16 cellular contexts compared by ENCODE assay signal in genomic region chr4:133921280-133922195, GRCh38.
A peak's percentile ranks its signal among the peaks of the same experiment; 100 is the strongest.
DNase-seq lines count a peak whose midpoint lies in the region; ATAC-seq, FAIRE-seq and TF ChIP-seq lines count a peak whose summit lies in the region.
"Had no signal": no experiment of that assay in that cellular context is flagged by ENCODE, and none has a peak within 500 bp of the region (broad histone marks: within the 10 kb centered on the region; RNA-seq: fewer than 3 reads in every experiment).

No MANE protein-coding gene starts in this region.

- H3K4me2 ChIP-seq in K562 (ENCODE audit: insufficient read depth, low read length): no peak overlapping the region
- H3K4me2 ChIP-seq in neural progenitor cell: no peak overlapping the region
- H3K4me2 ChIP-seq: A549 had no signal

- in situ Hi-C loops in K562 (cut with MboI): no loop called here

- H3K36me3 ChIP-seq in K562 (ENCODE audit: control insufficient read depth, insufficient read depth, low read length): no peaks in the 10 kb centered on the region
- no peaks in the 10 kb centered on the region for H3K36me3 ChIP-seq in neural progenitor cell
- H3K36me3 ChIP-seq: tibial artery had no signal

- POLR2A ChIA-PET in K562 (lab: Yijun Ruan, JAX): no interaction called here

- TF ChIP-seq CTCF in LNCaP clone FGC (IDR thresholded peaks at IDR 0.05; ENCODE audit: control insufficient read depth, extremely low read depth, insufficient read depth) (peak; percentile 14; the same call in 1 of the 2 replicates), K562 (IDR thresholded peaks at IDR 0.05 in 2 of 3, conservative IDR thresholded peaks at IDR 0.05 in 1 of 3; ENCODE audit: insufficient read depth in 2 of 3, low read depth in 1 of 3, low read length in 3 of 3) (no peak), neural progenitor cell (IDR thresholded peaks at IDR 0.05) (peak; percentile 38)

- H2AFZ ChIP-seq in K562 (ENCODE audit: low read depth, low read length): no peak overlapping the region
- H2AFZ ChIP-seq in neural progenitor cell (replicated peaks): no peak overlapping the region

- WGBS in K562 (ENCODE audit: insufficient coverage, low coverage, missing lambda C conversion rate): 11% methylated on average over 8 of the region's 8 CpGs

- H3K9me3 Mint-ChIP-seq in neural progenitor cell: peaks cover 3% of the 10 kb centered on the region

- CTCF ChIA-PET in K562 (lab: Yijun Ruan, JAX; ENCODE audit: low intra/inter-chr PET ratio): no interaction called here

- BruUV-seq in K562 (replicated peaks; lab: Mats Ljungman, UMichigan): no TSS peak

- H3K27me3 ChIP-seq in K562 (ENCODE audit: control insufficient read depth in 2 of 2, insufficient read depth in 2 of 2, low read length in 2 of 2) (no peaks in the 10 kb centered on the region), neural progenitor cell (no peaks in the 10 kb centered on the region)
- H3K27me3 ChIP-seq: tibial artery had no signal

- no peak overlapping the region for H3K4me3 Mint-ChIP-seq in neural progenitor cell
- H3K4me3 Mint-ChIP-seq: naive B cell had no signal

- no peaks in the 10 kb centered on the region for H3F3A ChIP-seq in neural progenitor cell (ENCODE audit: low read depth)

- no peaks in the 10 kb centered on the region for H3K36me3 Mint-ChIP-seq in neural progenitor cell
- H3K36me3 Mint-ChIP-seq: naive B cell had no signal

- H3K9ac ChIP-seq in K562 (ENCODE audit: insufficient read depth in 1 of 2, low read depth in 2 of 2, low read length in 2 of 2) (no peak overlapping the region), neural progenitor cell (no peak overlapping the region)

- intact Hi-C loops in K562 (cut with micrococcal nuclease): no loop called here

- no peak overlapping the region for H3K27ac ChIP-seq in K562 (ENCODE audit: extremely low read depth, low read depth, low read length)
- H3K27ac ChIP-seq in neural progenitor cell: no peak overlapping the region
- H3K27ac ChIP-seq: A549, HL-60, tibial artery had no signal

- DNase-seq in NCI-H526 (lab: John Stamatoyannopoulos, UW): peak; percentile 5 to 6
- no peak for DNase-seq in NCI-H526 treated with DMSO at 0.1 percent for 48 hours (lab: John Stamatoyannopoulos, UW)
- no peak for DNase-seq in LNCaP clone FGC (ENCODE audit: low read depth)
- peak in 1 of 4 experiments; percentile 1 for DNase-seq in K562 (ENCODE audit: extremely low read depth in 1 of 4, low spot score in 3 of 4)
- DNase-seq in neural progenitor cell (ENCODE audit: low spot score): peak; percentile 21
- DNase-seq in activated CD4-positive, alpha-beta T cell treated with anti-CD3 and anti-CD28 coated beads, Interleukin-2, amount 50 U/mL, for 48 hours: no peak
- DNase-seq: DMS79, naive B cell, NCI-H1417 treated with DMSO at 0.1 percent for 48 hours, tibial artery had no signal

- TF ChIP-seq POLR2A in K562 (conservative IDR thresholded peaks at IDR 0.05): no peak

- H3K27me3 Mint-ChIP-seq in neural progenitor cell (ENCODE audit: insufficient read depth, low read depth): peaks cover 3% of the 10 kb centered on the region
- H3K27me3 Mint-ChIP-seq: naive B cell had no signal

- no peaks in the 10 kb centered on the region for H3K4me1 ChIP-seq in K562 (replicated peaks in 1 of 2; ENCODE audit: control insufficient read depth in 2 of 2, insufficient read depth in 2 of 2, low read length in 2 of 2)
- H3K4me1 ChIP-seq in neural progenitor cell: no peaks in the 10 kb centered on the region
- H3K4me1 ChIP-seq: A549, tibial artery had no signal

- H4K20me1 ChIP-seq in K562 (replicated peaks; ENCODE audit: control insufficient read depth, insufficient read depth, low read length) (no peaks in the 10 kb centered on the region), neural progenitor cell (ENCODE audit: low read depth) (no peaks in the 10 kb centered on the region)

- H3K4me3 ChIP-seq in LNCaP clone FGC (ENCODE audit: low read depth, low read length) (no peak overlapping the region), K562 (no peak overlapping the region), neural progenitor cell (no peak overlapping the region)
- H3K4me3 ChIP-seq: A549, tibial artery had no signal

- H3K9me3 ChIP-seq in K562 (replicated peaks; ENCODE audit: control insufficient read depth, insufficient read depth, low read depth, low read length) (no peaks in the 10 kb centered on the region), neural progenitor cell (ENCODE audit: low read depth) (no peaks in the 10 kb centered on the region)
- H3K9me3 ChIP-seq: A549, tibial artery had no signal

- no peak for FAIRE-seq in K562 (lab: Jason Lieb, UNC)
- FAIRE-seq: A549, GM18507, keratinocyte had no signal

- no peak overlapping the region for H3K27ac Mint-ChIP-seq in neural progenitor cell
- H3K27ac Mint-ChIP-seq: naive B cell had no signal

- ATAC-seq in K562 (no peak), GM21529 (IDR thresholded peaks at IDR 0.05; ENCODE audit: unreplicated experiment) (no peak), GM19324 (IDR thresholded peaks at IDR 0.05; ENCODE audit: low FRiP score, unreplicated experiment) (no peak)
- ATAC-seq: A549 had no signal

- TF ChIP-seq RAD21 in K562 (CRISPR knock-in tag; conservative IDR thresholded peaks at IDR 0.05 in 1 of 2, IDR thresholded peaks at IDR 0.05 in 1 of 2): peak; percentile 12 to 23; a peak in 1 of 4 replicates

- no peaks in the 10 kb centered on the region for H3K4me1 Mint-ChIP-seq in neural progenitor cell
- H3K4me1 Mint-ChIP-seq: naive B cell had no signal

- TF ChIP-seq EP300 in K562 (IDR thresholded peaks at IDR 0.05; ENCODE audit: low read length): no peak

- H3K79me2 ChIP-seq in K562 (ENCODE audit: control insufficient read depth, insufficient read depth, low read length) (no peaks in the 10 kb centered on the region), neural progenitor cell (ENCODE audit: low read depth) (no peaks in the 10 kb centered on the region)

- no peaks in the 10 kb centered on the region for H3K9me1 ChIP-seq in K562 (ENCODE audit: control insufficient read depth, insufficient read depth, low read length)

TF ChIP-seq in K562, 482 proteins besides CTCF, POLR2A, EP300 and RAD21:
- no peak for TF ChIP-seq ZNF280A (IDR thresholded peaks at IDR 0.05; ENCODE audit: low read depth, partially characterized antibody)
- TF ChIP-seq MCM7 (IDR thresholded peaks at IDR 0.05): no peak
- no peak for TF ChIP-seq ZNF766 (CRISPR knock-in tag; conservative IDR thresholded peaks at IDR 0.05)
- TF ChIP-seq ZC3H4 (CRISPR knock-in tag; IDR thresholded peaks at IDR 0.05; ENCODE audit: borderline replicate concordance): no peak
- no peak for TF ChIP-seq THAP7 (CRISPR knock-in tag; IDR thresholded peaks at IDR 0.05)
- no peak for TF ChIP-seq CBX3 (IDR thresholded peaks at IDR 0.05; ENCODE audit: borderline replicate concordance in 1 of 2, low read length in 2 of 2)
- TF ChIP-seq SMARCC2 (IDR thresholded peaks at IDR 0.05; ENCODE audit: low read depth): no peak

Comparison
In these comparisons a context has a peak if more than half of its experiments do, and no peak if none do; other contexts are left out.
1. DNase-seq: peak in NCI-H526 (2 of 2) and neural progenitor cell (single experiment); none in NCI-H526 treated with DMSO at 0.1 percent for 48 hours (single experiment), LNCaP clone FGC (single experiment) and activated CD4-positive, alpha-beta T cell treated with anti-CD3 and anti-CD28 coated beads, Interleukin-2, amount 50 U/mL, for 48 hours (0 of 2).
2. CTCF ChIP-seq: peak in LNCaP clone FGC (single experiment) and neural progenitor cell (single experiment); none in K562 (0 of 3).